In genomic region chr14:46036099-46036498, GRCh38 we compare ENCODE assay signal across 16 cellular contexts.
A peak's percentile ranks its signal among the peaks of the same experiment; 100 is the strongest.
DNase-seq lines count a peak whose midpoint lies in the region; ATAC-seq and TF ChIP-seq lines count a peak whose summit lies in the region.
"Had no signal": no experiment of that assay in that cellular context is flagged by ENCODE, and none has a peak within 500 bp of the region (broad histone marks: within the 10 kb centered on the region; RNA-seq: fewer than 3 reads in every experiment).

No MANE protein-coding gene starts in this region.

- intact Hi-C loops in ascending aorta (cut with DNase I) = no loop called here

- H3K27ac ChIP-seq in RWPE2 (ENCODE audit: poor library complexity, severe bottlenecking) (no peak overlapping the region), foreskin keratinocyte (no peak overlapping the region), ascending aorta (no peak overlapping the region)
- H3K27ac ChIP-seq: BLaER1, HL-60 had no signal

- ATAC-seq in RWPE2 (ENCODE audit: low read depth) (peak; percentile 36; the same call in 1 of the 3 replicates), foreskin keratinocyte (peak; percentile 69)
- ATAC-seq: HCT116 had no signal

- H3K4me3 ChIP-seq in RWPE2 (ENCODE audit: severe bottlenecking) (no peak overlapping the region), ascending aorta (no peak overlapping the region)
- H3K4me3 ChIP-seq: BLaER1 had no signal

- H3K36me3 ChIP-seq in RWPE2 (ENCODE audit: low read depth) (no peaks in the 10 kb centered on the region), ascending aorta (no peaks in the 10 kb centered on the region)
- H3K36me3 ChIP-seq: BLaER1 had no signal

- no peak for TF ChIP-seq CTCF in RWPE2 (IDR thresholded peaks at IDR 0.05; ENCODE audit: poor library complexity, severe bottlenecking)
- no peak for TF ChIP-seq CTCF in foreskin keratinocyte (conservative IDR thresholded peaks at IDR 0.05)
- no peak for TF ChIP-seq CTCF in ascending aorta (IDR thresholded peaks at IDR 0.05)

- no peaks in the 10 kb centered on the region for H3K27me3 ChIP-seq in RWPE2 (ENCODE audit: insufficient read depth, poor library complexity, severe bottlenecking)
- H3K27me3 ChIP-seq in foreskin keratinocyte = no peaks in the 10 kb centered on the region
- H3K27me3 ChIP-seq in ascending aorta = no peaks in the 10 kb centered on the region
- H3K27me3 ChIP-seq: BLaER1 had no signal

- DNase-seq in DMS53 (lab: John Stamatoyannopoulos, UW) (peak; percentile 79), DMS53 treated with DMSO at 0.1 percent for 48 hours (lab: John Stamatoyannopoulos, UW; ENCODE audit: unreplicated experiment) (no peak), RWPE2 (ENCODE audit: low spot score) (no peak), foreskin keratinocyte (peak in 1 of 2 donors; percentile 2), NCI-H1930 (lab: John Stamatoyannopoulos, UW) (no peak), ascending aorta (ENCODE audit: low spot score in 2 of 2) (no peak), RKO (ENCODE audit: low spot score) (no peak)
- DNase-seq: 8988T; AML-193; Caco-2; CD8-positive, alpha-beta memory T cell; DND-41; GDM1 had no signal

- no peaks in the 10 kb centered on the region for H3K9me3 ChIP-seq in RWPE2 (ENCODE audit: severe bottlenecking)
- no peaks in the 10 kb centered on the region for H3K9me3 ChIP-seq in ascending aorta
- H3K9me3 ChIP-seq: BLaER1, Caco-2 had no signal

- H3K4me1 ChIP-seq in RWPE2 (ENCODE audit: insufficient read depth, poor library complexity, severe bottlenecking) (no peaks in the 10 kb centered on the region), foreskin keratinocyte (no peaks in the 10 kb centered on the region), ascending aorta (no peaks in the 10 kb centered on the region)
- H3K4me1 ChIP-seq: BLaER1, Caco-2 had no signal
